1 cellular context compared by ENCODE assay signal in the genomic region with DNA sequence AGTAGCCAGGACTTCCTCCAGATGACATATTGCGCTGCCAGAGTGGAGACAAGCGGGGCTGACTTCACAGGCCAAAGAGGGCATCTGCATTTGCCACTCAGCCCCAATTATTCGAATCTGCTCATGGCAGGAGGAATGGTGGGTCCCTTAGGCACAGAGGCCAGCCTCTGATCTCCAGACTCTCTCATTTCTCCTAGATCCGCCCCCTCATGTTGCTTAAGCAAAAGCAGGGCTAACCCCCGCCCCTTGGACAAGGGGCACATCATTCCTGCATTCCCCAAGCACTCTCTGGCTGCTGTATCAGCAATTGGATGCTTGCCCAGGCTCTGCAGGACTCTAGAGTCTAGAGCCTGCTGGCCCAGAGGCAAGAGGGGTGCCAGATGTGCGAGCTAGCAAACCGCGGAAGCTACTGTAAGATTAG.
A peak's percentile ranks its signal among the peaks of the same experiment; 100 is the strongest.
TF ChIP-seq lines count a peak whose summit lies in the region.

No MANE protein-coding gene starts in this region.

TF ChIP-seq in HEK293, 187 proteins besides CTCF, POLR2A, EP300 and RAD21 (continued from another document):
- TF ChIP-seq, protein P1, sequence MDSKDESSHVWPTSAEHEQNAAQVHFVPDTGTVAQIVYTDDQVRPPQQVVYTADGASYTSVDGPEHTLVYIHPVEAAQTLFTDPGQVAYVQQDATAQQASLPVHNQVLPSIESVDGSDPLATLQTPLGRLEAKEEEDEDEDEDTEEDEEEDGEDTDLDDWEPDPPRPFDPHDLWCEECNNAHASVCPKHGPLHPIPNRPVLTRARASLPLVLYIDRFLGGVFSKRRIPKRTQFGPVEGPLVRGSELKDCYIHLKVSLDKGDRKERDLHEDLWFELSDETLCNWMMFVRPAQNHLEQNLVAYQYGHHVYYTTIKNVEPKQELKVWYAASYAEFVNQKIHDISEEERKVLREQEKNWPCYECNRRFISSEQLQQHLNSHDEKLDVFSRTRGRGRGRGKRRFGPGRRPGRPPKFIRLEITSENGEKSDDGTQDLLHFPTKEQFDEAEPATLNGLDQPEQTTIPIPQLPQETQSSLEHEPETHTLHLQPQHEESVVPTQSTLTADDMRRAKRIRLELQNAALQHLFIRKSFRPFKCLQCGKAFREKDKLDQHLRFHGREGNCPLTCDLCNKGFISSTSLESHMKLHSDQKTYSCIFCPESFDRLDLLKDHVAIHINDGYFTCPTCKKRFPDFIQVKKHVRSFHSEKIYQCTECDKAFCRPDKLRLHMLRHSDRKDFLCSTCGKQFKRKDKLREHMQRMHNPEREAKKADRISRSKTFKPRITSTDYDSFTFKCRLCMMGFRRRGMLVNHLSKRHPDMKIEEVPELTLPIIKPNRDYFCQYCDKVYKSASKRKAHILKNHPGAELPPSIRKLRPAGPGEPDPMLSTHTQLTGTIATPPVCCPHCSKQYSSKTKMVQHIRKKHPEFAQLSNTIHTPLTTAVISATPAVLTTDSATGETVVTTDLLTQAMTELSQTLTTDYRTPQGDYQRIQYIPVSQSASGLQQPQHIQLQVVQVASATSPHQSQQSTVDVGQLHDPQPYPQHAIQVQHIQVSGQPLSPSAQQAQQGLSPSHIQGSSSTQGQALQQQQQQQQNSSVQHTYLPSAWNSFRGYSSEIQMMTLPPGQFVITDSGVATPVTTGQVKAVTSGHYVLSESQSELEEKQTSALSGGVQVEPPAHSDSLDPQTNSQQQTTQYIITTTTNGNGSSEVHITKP (tag by site-specific recombination; IDR thresholded peaks at IDR 0.05) = peak; percentile 64; the same call in 1 of the 2 replicates
- TF ChIP-seq ZNF629 (tag by site-specific recombination; IDR thresholded peaks at IDR 0.05) (0 out of 2 replicates have a peak, but pooled peaks have one; percentile 17), OSR2 (tag by site-specific recombination; IDR thresholded peaks at IDR 0.05) (peak; percentile 90), ZNF837 (tag by site-specific recombination; IDR thresholded peaks at IDR 0.05) (no peak), YY2 (tag by site-specific recombination; IDR thresholded peaks at IDR 0.05) (no peak), ZNF223 (tag by site-specific recombination; IDR thresholded peaks at IDR 0.05) (no peak), ZNF16 (tag by site-specific recombination; IDR thresholded peaks at IDR 0.05; ENCODE audit: low read depth) (no peak), MYNN (tag by site-specific recombination; IDR thresholded peaks at IDR 0.05; ENCODE audit: borderline replicate concordance) (no peak), IKZF3 (tag by site-specific recombination; IDR thresholded peaks at IDR 0.05) (peak; percentile 81), ZNF324 (tag by site-specific recombination; IDR thresholded peaks at IDR 0.05) (no peak), ZNF24 (tag by site-specific recombination; IDR thresholded peaks at IDR 0.05) (peak; percentile 50; the same call in 1 of the 2 replicates), ZNF660 (tag by site-specific recombination; IDR thresholded peaks at IDR 0.05) (peak; percentile 93), MZF1 (tag by site-specific recombination; IDR thresholded peaks at IDR 0.05; ENCODE audit: borderline replicate concordance) (peak; percentile 70; the same call in 1 of the 2 replicates), ZBTB8A (tag by site-specific recombination; IDR thresholded peaks at IDR 0.05) (peak; percentile 77), ZNF621 (tag by site-specific recombination; IDR thresholded peaks at IDR 0.05) (no peak), ZNF600 (tag by site-specific recombination; IDR thresholded peaks at IDR 0.05) (peak; percentile 37; the same call in 1 of the 2 replicates), ZNF677 (tag by site-specific recombination; IDR thresholded peaks at IDR 0.05) (no peak), ZXDB (tag by site-specific recombination; IDR thresholded peaks at IDR 0.05) (0 out of 2 replicates have a peak, but pooled peaks have one; percentile 44), ZSCAN30 (tag by site-specific recombination; IDR thresholded peaks at IDR 0.05) (peak; percentile 87), ZBTB48 (tag by site-specific recombination; IDR thresholded peaks at IDR 0.05) (peak; percentile 86), ZBTB17 (tag by site-specific recombination; IDR thresholded peaks at IDR 0.05) (peak; percentile 74)
- TF ChIP-seq, protein P2, sequence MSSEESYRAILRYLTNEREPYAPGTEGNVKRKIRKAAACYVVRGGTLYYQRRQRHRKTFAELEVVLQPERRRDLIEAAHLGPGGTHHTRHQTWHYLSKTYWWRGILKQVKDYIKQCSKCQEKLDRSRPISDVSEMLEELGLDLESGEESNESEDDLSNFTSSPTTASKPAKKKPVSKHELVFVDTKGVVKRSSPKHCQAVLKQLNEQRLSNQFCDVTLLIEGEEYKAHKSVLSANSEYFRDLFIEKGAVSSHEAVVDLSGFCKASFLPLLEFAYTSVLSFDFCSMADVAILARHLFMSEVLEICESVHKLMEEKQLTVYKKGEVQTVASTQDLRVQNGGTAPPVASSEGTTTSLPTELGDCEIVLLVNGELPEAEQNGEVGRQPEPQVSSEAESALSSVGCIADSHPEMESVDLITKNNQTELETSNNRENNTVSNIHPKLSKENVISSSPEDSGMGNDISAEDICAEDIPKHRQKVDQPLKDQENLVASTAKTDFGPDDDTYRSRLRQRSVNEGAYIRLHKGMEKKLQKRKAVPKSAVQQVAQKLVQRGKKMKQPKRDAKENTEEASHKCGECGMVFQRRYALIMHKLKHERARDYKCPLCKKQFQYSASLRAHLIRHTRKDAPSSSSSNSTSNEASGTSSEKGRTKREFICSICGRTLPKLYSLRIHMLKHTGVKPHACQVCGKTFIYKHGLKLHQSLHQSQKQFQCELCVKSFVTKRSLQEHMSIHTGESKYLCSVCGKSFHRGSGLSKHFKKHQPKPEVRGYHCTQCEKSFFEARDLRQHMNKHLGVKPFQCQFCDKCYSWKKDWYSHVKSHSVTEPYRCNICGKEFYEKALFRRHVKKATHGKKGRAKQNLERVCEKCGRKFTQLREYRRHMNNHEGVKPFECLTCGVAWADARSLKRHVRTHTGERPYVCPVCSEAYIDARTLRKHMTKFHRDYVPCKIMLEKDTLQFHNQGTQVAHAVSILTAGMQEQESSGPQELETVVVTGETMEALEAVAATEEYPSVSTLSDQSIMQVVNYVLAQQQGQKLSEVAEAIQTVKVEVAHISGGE (tag by site-specific recombination; conservative IDR thresholded peaks at IDR 0.05; ENCODE audit: low read depth) = 0 out of 2 replicates have a peak, but pooled peaks have one; percentile 5
- TF ChIP-seq, protein P3, sequence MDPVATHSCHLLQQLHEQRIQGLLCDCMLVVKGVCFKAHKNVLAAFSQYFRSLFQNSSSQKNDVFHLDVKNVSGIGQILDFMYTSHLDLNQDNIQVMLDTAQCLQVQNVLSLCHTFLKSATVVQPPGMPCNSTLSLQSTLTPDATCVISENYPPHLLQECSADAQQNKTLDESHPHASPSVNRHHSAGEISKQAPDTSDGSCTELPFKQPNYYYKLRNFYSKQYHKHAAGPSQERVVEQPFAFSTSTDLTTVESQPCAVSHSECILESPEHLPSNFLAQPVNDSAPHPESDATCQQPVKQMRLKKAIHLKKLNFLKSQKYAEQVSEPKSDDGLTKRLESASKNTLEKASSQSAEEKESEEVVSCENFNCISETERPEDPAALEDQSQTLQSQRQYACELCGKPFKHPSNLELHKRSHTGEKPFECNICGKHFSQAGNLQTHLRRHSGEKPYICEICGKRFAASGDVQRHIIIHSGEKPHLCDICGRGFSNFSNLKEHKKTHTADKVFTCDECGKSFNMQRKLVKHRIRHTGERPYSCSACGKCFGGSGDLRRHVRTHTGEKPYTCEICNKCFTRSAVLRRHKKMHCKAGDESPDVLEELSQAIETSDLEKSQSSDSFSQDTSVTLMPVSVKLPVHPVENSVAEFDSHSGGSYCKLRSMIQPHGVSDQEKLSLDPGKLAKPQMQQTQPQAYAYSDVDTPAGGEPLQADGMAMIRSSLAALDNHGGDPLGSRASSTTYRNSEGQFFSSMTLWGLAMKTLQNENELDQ (tag by site-specific recombination; IDR thresholded peaks at IDR 0.05; ENCODE audit: low read depth) = no peak
- TF ChIP-seq, protein P4, sequence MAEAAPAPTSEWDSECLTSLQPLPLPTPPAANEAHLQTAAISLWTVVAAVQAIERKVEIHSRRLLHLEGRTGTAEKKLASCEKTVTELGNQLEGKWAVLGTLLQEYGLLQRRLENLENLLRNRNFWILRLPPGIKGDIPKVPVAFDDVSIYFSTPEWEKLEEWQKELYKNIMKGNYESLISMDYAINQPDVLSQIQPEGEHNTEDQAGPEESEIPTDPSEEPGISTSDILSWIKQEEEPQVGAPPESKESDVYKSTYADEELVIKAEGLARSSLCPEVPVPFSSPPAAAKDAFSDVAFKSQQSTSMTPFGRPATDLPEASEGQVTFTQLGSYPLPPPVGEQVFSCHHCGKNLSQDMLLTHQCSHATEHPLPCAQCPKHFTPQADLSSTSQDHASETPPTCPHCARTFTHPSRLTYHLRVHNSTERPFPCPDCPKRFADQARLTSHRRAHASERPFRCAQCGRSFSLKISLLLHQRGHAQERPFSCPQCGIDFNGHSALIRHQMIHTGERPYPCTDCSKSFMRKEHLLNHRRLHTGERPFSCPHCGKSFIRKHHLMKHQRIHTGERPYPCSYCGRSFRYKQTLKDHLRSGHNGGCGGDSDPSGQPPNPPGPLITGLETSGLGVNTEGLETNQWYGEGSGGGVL (tag by site-specific recombination; IDR thresholded peaks at IDR 0.05) = peak; percentile 78
- TF ChIP-seq, protein P5, sequence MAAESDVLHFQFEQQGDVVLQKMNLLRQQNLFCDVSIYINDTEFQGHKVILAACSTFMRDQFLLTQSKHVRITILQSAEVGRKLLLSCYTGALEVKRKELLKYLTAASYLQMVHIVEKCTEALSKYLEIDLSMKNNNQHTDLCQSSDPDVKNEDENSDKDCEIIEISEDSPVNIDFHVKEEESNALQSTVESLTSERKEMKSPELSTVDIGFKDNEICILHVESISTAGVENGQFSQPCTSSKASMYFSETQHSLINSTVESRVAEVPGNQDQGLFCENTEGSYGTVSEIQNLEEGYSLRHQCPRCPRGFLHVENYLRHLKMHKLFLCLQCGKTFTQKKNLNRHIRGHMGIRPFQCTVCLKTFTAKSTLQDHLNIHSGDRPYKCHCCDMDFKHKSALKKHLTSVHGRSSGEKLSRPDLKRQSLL (tag by site-specific recombination; IDR thresholded peaks at IDR 0.05) = peak; percentile 98
